In the genomic region with DNA sequence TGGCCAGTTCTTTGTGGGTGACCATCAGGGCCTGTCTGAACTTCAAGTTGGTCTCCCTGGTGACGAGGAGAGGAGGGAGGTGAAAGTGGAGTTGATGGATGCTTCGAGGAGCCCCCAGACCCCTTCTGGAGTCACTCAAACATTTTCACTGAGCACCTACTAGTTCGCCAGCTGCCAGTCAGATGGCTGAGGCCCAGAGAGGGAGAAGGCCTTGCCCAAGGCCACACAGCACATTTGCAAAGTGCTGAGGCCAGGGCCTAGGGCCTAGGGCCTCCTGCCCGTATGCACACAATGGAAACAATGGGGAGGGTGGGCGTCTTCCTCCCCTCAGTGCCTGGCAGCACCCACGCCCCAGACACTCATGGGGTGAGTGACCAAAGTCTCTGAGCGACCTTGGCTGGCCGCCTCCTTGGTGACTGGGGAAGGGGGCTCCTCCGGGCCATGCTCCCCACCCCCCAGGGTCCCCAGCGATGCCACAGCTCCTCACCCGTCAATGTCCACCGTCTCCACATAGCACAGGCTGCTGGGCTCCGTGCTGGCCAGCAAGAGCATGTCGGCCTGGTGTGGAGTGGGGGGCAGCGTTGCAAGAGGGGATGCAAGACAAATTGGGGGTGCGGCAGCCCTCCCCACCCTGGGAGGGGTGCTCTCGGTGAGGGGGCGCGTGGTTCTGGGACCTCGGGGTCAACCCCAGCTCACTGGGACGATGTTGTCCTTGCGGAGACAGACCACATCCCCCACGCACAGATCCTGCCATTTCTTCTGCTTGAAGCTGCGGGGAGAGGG, we compare ENCODE assay signal across 1 cellular context.
TF ChIP-seq lines count a peak whose summit lies in the region.

No MANE protein-coding gene starts in this region.

TF ChIP-seq in HepG2, 621 proteins besides CTCF, POLR2A, EP300 and RAD21:
- TF ChIP-seq MTERF4 (CRISPR knock-in tag; IDR thresholded peaks at IDR 0.05) (no peak), ZNF768 (CRISPR knock-in tag; IDR thresholded peaks at IDR 0.05) (peak; percentile 95)
